8 cellular contexts compared by ENCODE assay signal in the genomic region with DNA sequence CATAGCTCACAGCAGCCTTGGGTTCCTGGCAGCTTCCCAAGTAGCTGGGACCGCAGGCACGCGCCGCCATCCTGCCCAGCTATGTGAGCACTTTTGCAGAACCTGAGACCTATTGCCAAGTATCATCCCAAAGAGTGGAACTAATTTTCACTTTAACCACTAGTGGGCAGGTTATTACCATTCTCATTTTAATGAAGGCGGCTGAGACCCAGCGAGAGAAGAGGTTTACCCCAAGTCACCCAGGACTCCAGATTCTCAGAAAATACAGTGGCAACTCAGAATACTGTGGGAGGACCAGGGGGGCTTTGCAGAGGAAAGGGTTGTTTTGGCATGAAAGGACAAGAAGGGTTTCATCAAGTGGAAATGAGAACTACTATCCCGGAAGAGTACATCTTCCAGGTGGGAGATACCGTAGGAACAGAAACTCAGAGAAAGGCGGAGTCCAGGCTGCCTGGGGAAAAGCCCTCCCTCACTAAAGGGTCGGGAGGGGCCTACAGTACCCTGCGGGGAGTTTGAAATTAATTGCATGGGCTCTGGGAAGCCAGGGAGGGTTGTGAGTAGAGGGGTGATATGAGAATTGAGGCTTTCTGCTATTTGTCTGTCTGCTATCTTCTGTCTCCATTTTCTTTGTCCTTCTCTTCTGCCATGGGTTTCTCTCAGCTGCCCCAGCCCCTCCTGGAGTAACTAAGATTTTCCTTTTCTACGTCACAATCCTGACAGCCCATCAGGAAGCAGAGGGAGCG. TPM values are rescaled to one million over a fixed set of nuclear protein-coding genes. Genes with fewer than 3 reads are reported as not detected.
DNase-seq lines count a peak whose midpoint lies in the region; ATAC-seq and TF ChIP-seq lines count a peak whose summit lies in the region.

No MANE protein-coding gene starts in this region.

- no peaks in the 10 kb centered on the region for H3K36me3 ChIP-seq in body of pancreas (replicated peaks in 1 of 2; ENCODE audit: insufficient read depth in 1 of 2, low read depth in 2 of 2)
- H3K36me3 ChIP-seq in skeletal muscle satellite cell (ENCODE audit: insufficient read depth, low read length) = peaks cover 5% of the 10 kb centered on the region

- H3K9me3 ChIP-seq in body of pancreas = no peaks in the 10 kb centered on the region
- no peaks in the 10 kb centered on the region for H3K9me3 ChIP-seq in skeletal muscle satellite cell (replicated peaks; ENCODE audit: low read length)

- no peak overlapping the region; the same call in 1 of the 2 replicates for H3K4me3 ChIP-seq in GM12864 (ENCODE audit: low read depth, low read length)
- H3K4me3 ChIP-seq in body of pancreas = no peak overlapping the region
- H3K4me3 ChIP-seq in skeletal muscle satellite cell (ENCODE audit: low read length) = no peak overlapping the region

- peak; percentile 74 for ATAC-seq in body of pancreas
- no peak for ATAC-seq in HG02973 (IDR thresholded peaks at IDR 0.05; ENCODE audit: unreplicated experiment)

- TF ChIP-seq POLR2A in body of pancreas (IDR thresholded peaks at IDR 0.05) = no peak

- DNase-seq in A172 (ENCODE audit: low spot score) = peak; percentile 99
- no peak for DNase-seq in GM12864 (ENCODE audit: low read depth)
- DNase-seq in NCI-H1092 (lab: John Stamatoyannopoulos, UW) = peak; percentile 70
- peak; percentile 60 for DNase-seq in SIG-M5 (lab: John Stamatoyannopoulos, UW)
- peak; percentile 64 to 80 (median 76) for DNase-seq in body of pancreas
- peak; percentile 49 for DNase-seq in iPS-NIHi11 (ENCODE audit: low spot score)

- H3K4me1 ChIP-seq in body of pancreas (no peaks in the 10 kb centered on the region), skeletal muscle satellite cell (ENCODE audit: control insufficient read depth, insufficient read depth, low read length) (peaks cover 28% of the 10 kb centered on the region)

- peak overlapping the region; percentile 65 for H3K4me2 ChIP-seq in skeletal muscle satellite cell (ENCODE audit: low read length)

- H3K27me3 ChIP-seq in body of pancreas = no peaks in the 10 kb centered on the region
- no peaks in the 10 kb centered on the region for H3K27me3 ChIP-seq in skeletal muscle satellite cell (ENCODE audit: control insufficient read depth, insufficient read depth, low read length)

- 15 to 25% methylated on average over 9 to 13 of the region's 13 CpGs for WGBS in body of pancreas, 2 donors

- intact Hi-C loops in body of pancreas (cut with DNase I) = loop anchor here (5.0 kb wide), 1 partner anchor 76 kb away; no protein-coding TSS in a partner anchor

- peak overlapping the region; percentile 53 for H3K9ac ChIP-seq in skeletal muscle satellite cell (ENCODE audit: low read depth, low read length)

- peak; percentile 72 for TF ChIP-seq CTCF in GM12864 (IDR thresholded peaks at IDR 0.05; ENCODE audit: low read depth, low read length, missing control alignments)
- TF ChIP-seq CTCF in body of pancreas (IDR thresholded peaks at IDR 0.05) = peak; percentile 42 to 85 (median 69)

- no peak overlapping the region for H3K27ac ChIP-seq in body of pancreas

RNA-seq across cellular contexts. Expression of gene SEMA4A, which starts 7.2 kb away (rescaled TPM):
- total RNA-seq in A172 (2014; rRNA removed; shearing (Covaris generic)) = 0.31 TPM in 1 of 2 replicates, not detected in the other
- total RNA-seq in body of pancreas = 10 to 100 TPM in 1 of 2 donors, 1 to 10 TPM in 1; 2.6 to 11.9 TPM
- total RNA-seq in skeletal muscle satellite cell (2012; rRNA removed) = 0.25 TPM in 1 of 2 replicates, not detected in the other

RNA-seq across cellular contexts. Expression of gene LMNA, which starts 31.7 kb away (rescaled TPM):
- total RNA-seq in A172 (2014; rRNA removed; shearing (Covaris generic)) = 1,695 and 2,065 TPM in 2 replicates
- total RNA-seq in body of pancreas = 100 to 1,000 TPM; 152 to 186 TPM
- total RNA-seq in skeletal muscle satellite cell (2012; rRNA removed) = 967 and 1,030 TPM in 2 replicates

RNA-seq across cellular contexts. Expression of gene SLC25A44, which starts 47.7 kb away (rescaled TPM):
- 25.2 and 35.8 TPM in 2 replicates for total RNA-seq in A172 (2014; rRNA removed; shearing (Covaris generic))
- 10 to 100 TPM in 1 of 2 donors, 1 to 10 TPM in 1; 5.2 to 13.2 TPM for total RNA-seq in body of pancreas
- total RNA-seq in skeletal muscle satellite cell (2012; rRNA removed) = 10.4 and 12.9 TPM in 2 replicates
